In the genomic region with DNA sequence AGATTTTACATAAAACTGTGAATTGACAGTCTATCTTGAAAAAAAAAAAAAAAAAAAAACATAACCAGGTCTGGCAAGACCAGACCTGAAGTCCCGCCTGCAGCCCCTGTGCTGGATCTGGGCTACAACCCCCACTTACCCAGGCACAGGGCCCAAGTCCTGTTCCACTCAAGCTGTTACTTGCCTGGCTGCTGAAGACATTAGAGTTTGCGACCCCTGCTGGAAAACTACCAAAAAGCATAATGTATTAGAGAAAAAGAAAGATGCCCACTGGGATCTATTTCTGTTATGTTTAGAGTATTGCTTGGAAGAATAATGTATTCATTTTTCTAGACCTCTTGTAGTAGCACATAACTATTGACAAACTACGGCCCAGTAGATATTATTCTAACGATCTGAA, we compare ENCODE assay signal across 8 cellular contexts. TPM values are rescaled to one million over a fixed set of nuclear protein-coding genes. Genes with fewer than 3 reads are reported as not detected.
DNase-seq lines count a peak whose midpoint lies in the region; ATAC-seq, FAIRE-seq and TF ChIP-seq lines count a peak whose summit lies in the region.

No MANE protein-coding gene starts in this region.

- no peak overlapping the region for H2BK12ac ChIP-seq in H1 (ENCODE audit: low read depth, low read length)

- no peak overlapping the region for H3K9ac ChIP-seq in H1 (replicated peaks in 1 of 4; ENCODE audit: extremely low read depth in 1 of 4, low read depth in 3 of 4, low read length in 3 of 4)

- no peak for TF ChIP-seq EP300 in H1 (IDR thresholded peaks at IDR 0.05; ENCODE audit: borderline replicate concordance in 1 of 2, low read depth in 2 of 2, low read length in 2 of 2)

- no peak overlapping the region for H2BK15ac ChIP-seq in H1 (ENCODE audit: low read length)

- peaks cover 3 to 17% (median 6%) of the 10 kb centered on the region in 4 experiments; a peak in 5 of 7 replicates for H3K4me1 ChIP-seq in H1 (replicated peaks in 1 of 4; ENCODE audit: control insufficient read depth in 3 of 4, insufficient read depth in 4 of 4, low read length in 3 of 4)
- no peaks in the 10 kb centered on the region for H3K4me1 ChIP-seq in prostate gland (replicated peaks)
- H3K4me1 ChIP-seq in pancreas: no peaks in the 10 kb centered on the region

- intact Hi-C loops in prostate gland (cut with DNase I): loop anchor here (10.0 kb wide), 1 partner anchor 839 kb away; no protein-coding TSS in a partner anchor
- intact Hi-C loops in pancreas (cut with DNase I): no loop called here

- H2BK5ac ChIP-seq in H1 (ENCODE audit: low read depth, low read length): no peak overlapping the region

- H3K4me3 ChIP-seq in H1 (ENCODE audit: extremely low read depth in 1 of 4, insufficient read depth in 2 of 4, low read depth in 3 of 4, low read length in 4 of 4): no peak overlapping the region
- no peak overlapping the region for H3K4me3 ChIP-seq in prostate gland
- H3K4me3 ChIP-seq in pancreas: no peak overlapping the region

- no peaks in the 10 kb centered on the region for H3K36me3 ChIP-seq in H1 (ENCODE audit: control insufficient read depth in 2 of 4, insufficient read depth in 4 of 4, low read length in 3 of 4)
- H3K36me3 ChIP-seq in prostate gland: no peaks in the 10 kb centered on the region
- no peaks in the 10 kb centered on the region for H3K36me3 ChIP-seq in pancreas

- H3K4me2 ChIP-seq in H1 (ENCODE audit: insufficient read depth in 1 of 2, low read depth in 2 of 2, low read length in 2 of 2): no peak overlapping the region

- no peak overlapping the region for H2BK20ac ChIP-seq in H1 (ENCODE audit: low read length)

- no peak overlapping the region for H4K8ac ChIP-seq in H1 (ENCODE audit: extremely low read depth, insufficient read depth, low read length)

- POLR2A ChIA-PET in H1 (lab: Charles Lee; ENCODE audit: partially characterized antibody): no interaction called here

- no peak overlapping the region for H2AK5ac ChIP-seq in H1 (ENCODE audit: low read depth, low read length)

- FAIRE-seq in H1 (lab: Jason Lieb, UNC) (peak; percentile 75), pancreas (lab: Jason Lieb, UNC) (no peak)

- no peak overlapping the region for H2BK120ac ChIP-seq in H1 (replicated peaks; ENCODE audit: low read depth, low read length)

- H2AFZ ChIP-seq in H1 (ENCODE audit: low read length): no peak overlapping the region

- H3K14ac ChIP-seq in H1 (ENCODE audit: insufficient read length): no peak overlapping the region

- no peaks in the 10 kb centered on the region for H3K79me1 ChIP-seq in H1 (ENCODE audit: low read depth, low read length)

- CTCF ChIA-PET in H1 (lab: Charles Lee; ENCODE audit: partially characterized antibody): interaction anchor here (0.7 to 1.5 kb wide), 25 partner anchors 9 to 816 kb away, joined by 3 to 15 read pairs (median 3); no protein-coding TSS in a partner anchor

- no peak overlapping the region for H3K23ac ChIP-seq in H1 (ENCODE audit: insufficient read length)

- ATAC-seq in GM19455 (IDR thresholded peaks at IDR 0.05; ENCODE audit: unreplicated experiment): peak; percentile 45
- no peak for ATAC-seq in HG02970 (IDR thresholded peaks at IDR 0.05; ENCODE audit: low FRiP score, unreplicated experiment)
- ATAC-seq in HG03439 (IDR thresholded peaks at IDR 0.05; ENCODE audit: unreplicated experiment): no peak
- ATAC-seq in pancreas: no peak

- H3K9me3 ChIP-seq in H1 (ENCODE audit: insufficient read depth in 2 of 2, low read depth in 1 of 2, low read length in 1 of 2): no peaks in the 10 kb centered on the region
- H3K9me3 ChIP-seq in prostate gland: no peaks in the 10 kb centered on the region
- H3K9me3 ChIP-seq in pancreas: no peaks in the 10 kb centered on the region

- DNase-seq in DMS 273 treated with DMSO at 0.1 percent for 48 hours (lab: John Stamatoyannopoulos, UW) (peak; percentile 39), NCI-H446 (lab: John Stamatoyannopoulos, UW) (peak; percentile 28 to 79), H1 (ENCODE audit: low read depth in 1 of 2, low spot score in 2 of 2) (no peak), prostate gland (ENCODE audit: low spot score) (peak; percentile 58), pancreas (no peak)

- TF ChIP-seq RAD21 in H1 (IDR thresholded peaks at IDR 0.05 in 1 of 2, conservative IDR thresholded peaks at IDR 0.05 in 1 of 2; ENCODE audit: low read depth in 2 of 2, low read length in 2 of 2): peak; percentile 73 to 76

- 56% methylated on average over 4 of the region's 4 CpGs; no CpG with 5 or more reads in 1 of the 2 experiments for WGBS in H1 (ENCODE audit: extremely low coverage in 1 of 2, insufficient coverage in 1 of 2, insufficient read length in 1 of 2, insufficient replicate concordance in 2 of 2, low coverage in 1 of 2, low lambda C conversion rate in 2 of 2, missing lambda C conversion rate in 1 of 2), 2 experiments
- whole genome bisulfite sequencing in prostate gland: 29% methylated on average over 4 of the region's 4 CpGs
- 52 to 67% methylated on average over 4 of the region's 4 CpGs for WGBS in pancreas, 2 donors

- TF ChIP-seq CTCF in H1 (IDR thresholded peaks at IDR 0.05; ENCODE audit: control extremely low read depth in 1 of 3, insufficient read depth in 1 of 3, low read depth in 1 of 3, low read length in 3 of 3): peak in 2 of 3 experiments; percentile 51 to 52; a peak in 3 of 4 replicates
- peak in 2 of 4 experiments; percentile 19 to 40 for TF ChIP-seq CTCF in prostate gland (IDR thresholded peaks at IDR 0.05)
- no peak for TF ChIP-seq CTCF in pancreas (IDR thresholded peaks at IDR 0.05)

- H3K79me2 ChIP-seq in H1 (ENCODE audit: control insufficient read depth in 1 of 2, insufficient read depth in 2 of 2, low read length in 2 of 2): no peaks in the 10 kb centered on the region

- H4K20me1 ChIP-seq in H1 (replicated peaks in 1 of 2; ENCODE audit: control insufficient read depth in 1 of 2, insufficient read depth in 2 of 2, low read length in 2 of 2): no peaks in the 10 kb centered on the region

- no peak overlapping the region for H4K91ac ChIP-seq in H1 (replicated peaks; ENCODE audit: insufficient read length, low read length)

- TF ChIP-seq POLR2A in H1 (IDR thresholded peaks at IDR 0.05; ENCODE audit: control extremely low read depth in 1 of 2, low read depth in 2 of 2, low read length in 2 of 2): no peak
- TF ChIP-seq POLR2A in prostate gland (IDR thresholded peaks at IDR 0.05): no peak

- H3K4ac ChIP-seq in H1 (replicated peaks; ENCODE audit: insufficient read length, low read depth, low read length): no peak overlapping the region

- H3K18ac ChIP-seq in H1 (ENCODE audit: extremely low read depth, low read length): no peak overlapping the region

- H3K56ac ChIP-seq in H1 (replicated peaks; ENCODE audit: insufficient read length, low read depth, low read length): no peak overlapping the region

- H3K23me2 ChIP-seq in H1 (ENCODE audit: low read depth, low read length): peaks cover 14% of the 10 kb centered on the region

- H3K27me3 ChIP-seq in H1 (replicated peaks in 1 of 4; ENCODE audit: control insufficient read depth in 3 of 4, extremely low read depth in 1 of 4, insufficient read depth in 3 of 4, low read length in 3 of 4) (peaks cover 5 to 32% (median 29%) of the 10 kb centered on the region in 4 experiments), prostate gland (replicated peaks; ENCODE audit: insufficient read depth) (no peaks in the 10 kb centered on the region), pancreas (peaks cover 0 to 5% (median 0%) of the 10 kb centered on the region in 4 donors)

- H4K5ac ChIP-seq in H1 (ENCODE audit: insufficient read length, low read depth, low read length): no peak overlapping the region

- H3K27ac ChIP-seq in H1 (ENCODE audit: low read depth, low read length) (no peak overlapping the region), prostate gland (no peak overlapping the region), pancreas (no peak overlapping the region)

TF ChIP-seq in H1, 55 proteins besides CTCF, POLR2A, EP300 and RAD21:
- TF ChIP-seq POU5F1 (IDR thresholded peaks at IDR 0.05; ENCODE audit: low read depth, low read length): no peak
- no peak for TF ChIP-seq RNF2 (IDR thresholded peaks at IDR 0.05; ENCODE audit: borderline replicate concordance, low read depth, low read length, missing control alignments, poor library complexity, severe bottlenecking)
- no peak for TF ChIP-seq SP4 (IDR thresholded peaks at IDR 0.05; ENCODE audit: low read length)
- TF ChIP-seq RXRA (IDR thresholded peaks at IDR 0.05; ENCODE audit: insufficient read depth, low read depth, low read length): no peak
- TF ChIP-seq BACH1 (IDR thresholded peaks at IDR 0.05; ENCODE audit: low read length): no peak
- TF ChIP-seq FOSL1 (IDR thresholded peaks at IDR 0.05; ENCODE audit: insufficient read depth, low read depth, low read length): no peak
- no peak for TF ChIP-seq SIRT6 (IDR thresholded peaks at IDR 0.05; ENCODE audit: low read length)
TF ChIP-seq in H1: peak in this region for 0.

RNA-seq across cellular contexts. Expression of gene HS3ST1, which starts 4.7 kb away (rescaled TPM):
- total RNA-seq in H1 (2021; fragmentation: NEBNext Ultra II Directional; extraction: Animal tissue kit (Norgen Biotek cat#: 25700)): 1.5 and 1.7 TPM in 2 replicates
- polyA plus RNA-seq in H1 (2011; rRNA removed) (0.50 and 1.0 TPM in 2 replicates), pancreas (under 1 TPM; 0.19 to 0.52 TPM)
- polyA plus RNA-seq in H1 (2011; cell fraction: cytosol; rRNA removed): 0.56 TPM
- polyA plus RNA-seq in H1 (2011; cell fraction: nucleus; rRNA removed): 0.68 TPM
- polyA plus RNA-seq in H1 (2012, experiment 1 of 2): 0.25 to 0.82 TPM (median 0.52 TPM) in 4 replicates
- 0.34 TPM for polyA plus RNA-seq in H1 (2012, experiment 2 of 2)
- 0.71 TPM for polyA plus RNA-seq in H1 (2013, experiment 1 of 2)
- polyA plus RNA-seq in H1 (2013, experiment 2 of 2): 0.59 TPM
- 0.34 and 0.57 TPM in 2 replicates for polyA minus RNA-seq in H1 (2011; rRNA and poly(A)+ RNA removed)
- polyA minus RNA-seq in H1 (2011; cell fraction: cytosol; rRNA and poly(A)+ RNA removed): 2.7 TPM
- 0.50 TPM for polyA minus RNA-seq in H1 (2011; cell fraction: nucleus; rRNA and poly(A)+ RNA removed)
- total RNA-seq in prostate gland (1 to 10 TPM; 1.5 to 6.7 TPM), pancreas (1 to 10 TPM in 1 of 6 donors, under 1 TPM in 5; 0.16 to 2.1 (median 0.51) TPM)

Comparison
In these comparisons a context has a peak if more than half of its experiments do, and no peak if none do; other contexts are left out.
1. DNase-seq: peak in DMS 273 treated with DMSO at 0.1 percent for 48 hours (single experiment), NCI-H446 (2 of 2) and prostate gland (single experiment); none in H1 (0 of 2) and pancreas (0 of 6).
2. CTCF ChIP-seq: peak in H1 (2 of 3); none in pancreas (0 of 4).